1 cellular context compared by ENCODE assay signal in genomic region chr9:127949827-127950512, GRCh38.
TF ChIP-seq lines count a peak whose summit lies in the region.

No MANE protein-coding gene starts in this region.

TF ChIP-seq in WTC11, 78 proteins besides CTCF, POLR2A, EP300 and RAD21 (continued from another document):
- TF ChIP-seq, protein P1, sequence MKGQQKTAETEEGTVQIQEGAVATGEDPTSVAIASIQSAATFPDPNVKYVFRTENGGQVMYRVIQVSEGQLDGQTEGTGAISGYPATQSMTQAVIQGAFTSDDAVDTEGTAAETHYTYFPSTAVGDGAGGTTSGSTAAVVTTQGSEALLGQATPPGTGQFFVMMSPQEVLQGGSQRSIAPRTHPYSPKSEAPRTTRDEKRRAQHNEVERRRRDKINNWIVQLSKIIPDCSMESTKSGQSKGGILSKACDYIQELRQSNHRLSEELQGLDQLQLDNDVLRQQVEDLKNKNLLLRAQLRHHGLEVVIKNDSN (CRISPR knock-in tag; IDR thresholded peaks at IDR 0.05) = no peak
- TF ChIP-seq GABPB1 (CRISPR knock-in tag; IDR thresholded peaks at IDR 0.05) = no peak
